In the genomic region with DNA sequence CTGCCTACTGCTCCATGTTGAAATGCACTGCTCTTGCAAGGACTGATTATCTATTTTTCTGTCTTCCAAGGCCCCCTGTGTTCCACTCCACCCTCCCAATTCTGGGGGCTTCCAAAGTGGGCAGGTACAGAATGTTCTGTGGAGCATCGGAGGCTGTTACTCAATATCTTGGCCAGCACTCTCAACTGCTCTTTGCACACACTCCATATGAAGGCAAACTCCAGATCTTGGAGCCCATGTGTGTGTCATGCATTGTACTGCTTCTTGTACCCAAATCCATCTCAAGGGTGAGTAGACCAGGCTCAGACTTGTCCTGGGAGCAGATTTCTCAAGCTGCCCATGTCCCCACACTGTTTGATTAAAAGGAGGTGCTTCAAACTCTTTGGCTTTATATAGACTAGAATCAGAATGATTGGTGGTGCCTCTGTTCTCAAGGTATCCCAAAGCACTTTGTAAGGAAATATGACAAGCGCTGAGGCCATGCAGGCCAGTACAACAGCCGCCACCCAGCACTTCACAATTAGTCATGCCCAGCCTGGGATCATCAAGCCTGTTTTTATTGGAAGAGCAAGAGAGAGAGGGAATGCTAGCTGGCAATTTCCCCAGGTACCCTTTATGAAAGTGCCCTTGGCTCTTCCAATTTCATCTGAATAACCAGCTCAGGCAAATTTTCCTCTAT, we compare ENCODE assay signal across 17 cellular contexts. TPM values are rescaled to one million over a fixed set of nuclear protein-coding genes. Genes with fewer than 3 reads are reported as not detected.
A peak's percentile ranks its signal among the peaks of the same experiment; 100 is the strongest.
DNase-seq lines count a peak whose midpoint lies in the region; TF ChIP-seq lines count a peak whose summit lies in the region.
"Had no signal": no experiment of that assay in that cellular context is flagged by ENCODE, and none has a peak within 500 bp of the region (broad histone marks: within the 10 kb centered on the region; RNA-seq: fewer than 3 reads in every experiment).

No MANE protein-coding gene starts in this region.

- H3K27me3 ChIP-seq in left ventricle myocardium inferior (ENCODE audit: low read depth) (no peaks in the 10 kb centered on the region), suprapubic skin (no peaks in the 10 kb centered on the region)
- H3K27me3 ChIP-seq: esophagus squamous epithelium had no signal

- H3K9me3 ChIP-seq in left ventricle myocardium inferior (replicated peaks) (no peaks in the 10 kb centered on the region), suprapubic skin (no peaks in the 10 kb centered on the region)
- H3K9me3 ChIP-seq: esophagus squamous epithelium had no signal

- peak; percentile 46 for DNase-seq in HT1080 (ENCODE audit: low read depth)
- peak; percentile 26 for DNase-seq in astrocyte of the spinal cord (ENCODE audit: low read depth, low spot score)
- DNase-seq in left ventricle myocardium inferior, result no peak
- peak in 1 of 2 donors; percentile 62 for DNase-seq in suprapubic skin (ENCODE audit: low spot score in 2 of 2)
- DNase-seq in SIG-M5 (lab: John Stamatoyannopoulos, UW), result no peak
- DNase-seq in OCI-M1 (lab: John Stamatoyannopoulos, UW), result no peak
- no peak for DNase-seq in SKM-1 (lab: John Stamatoyannopoulos, UW; ENCODE audit: unreplicated experiment)
- DNase-seq: activated CD4-positive, CD25-positive, alpha-beta regulatory T cell; activated CD8-positive, alpha-beta T cell treated with anti-CD3 and anti-CD28 coated beads, Interleukin-2, amount 10 ng/mL, durations not matched to agents 7 days and 5 days; activated T-cell treated with anti-CD3 and anti-CD28 coated beads, Interleukin-2, amount 50 U/mL, for 72 hours; central memory CD4-positive, alpha-beta T cell; esophagus squamous epithelium; KBM-7; NCI-H1092; nephron progenitor cell; stimulated activated naive CD8-positive, alpha-beta T cell treated with anti-CD3 and anti-CD28 coated beads, Interleukin-15, Interleukin-2, amounts not matched to agents 100 U/mL and 50 U/mL, for 24 hours had no signal

- H3K27ac ChIP-seq in left ventricle myocardium inferior (replicated peaks), result peak overlapping the region; percentile 44
- H3K27ac ChIP-seq in suprapubic skin, result peak overlapping the region; percentile 45

- intact Hi-C loops in left ventricle myocardium inferior (cut with micrococcal nuclease), result no loop called here

- TF ChIP-seq POLR2A in suprapubic skin (IDR thresholded peaks at IDR 0.05), result no peak

- H3K36me3 ChIP-seq in left ventricle myocardium inferior (no peaks in the 10 kb centered on the region), suprapubic skin (no peaks in the 10 kb centered on the region)
- H3K36me3 ChIP-seq: esophagus squamous epithelium had no signal

- in situ Hi-C loops in astrocyte of the spinal cord (cut with HindIII; ENCODE audit: low sequenced_read_pairs), result no loop called here

- TF ChIP-seq CTCF in astrocyte of the spinal cord (IDR thresholded peaks at IDR 0.05; ENCODE audit: low read depth, low read length), result no peak
- TF ChIP-seq CTCF in left ventricle myocardium inferior (IDR thresholded peaks at IDR 0.05; ENCODE audit: borderline replicate concordance), result no peak
- TF ChIP-seq CTCF in suprapubic skin (IDR thresholded peaks at IDR 0.05), result no peak

- H3K4me1 ChIP-seq in left ventricle myocardium inferior (peaks cover 7% of the 10 kb centered on the region), suprapubic skin (peaks cover 3% of the 10 kb centered on the region)

- WGBS in suprapubic skin, result 31% methylated on average over 3 of the region's 3 CpGs

- no peak for TF ChIP-seq EP300 in suprapubic skin (IDR thresholded peaks at IDR 0.05)

- H3K4me3 ChIP-seq in astrocyte of the spinal cord (ENCODE audit: low read depth, low read length) (no peak overlapping the region), left ventricle myocardium inferior (no peak overlapping the region), suprapubic skin (no peak overlapping the region)
- H3K4me3 ChIP-seq: esophagus squamous epithelium had no signal

RNA-seq across cellular contexts. Expression of a gene that starts 44.3 kb away (rescaled TPM):
- total RNA-seq in HT1080 (2014; rRNA removed; shearing (Covaris generic)), result 3.9 and 5.9 TPM in 2 replicates
- 0.88 and 1.2 TPM in 2 replicates for polyA plus RNA-seq in HT1080 (2015; cell fraction: cytosol; rRNA removed)
- polyA plus RNA-seq in HT1080 (2015; cell fraction: nucleus; rRNA removed), result 3.8 and 4.5 TPM in 2 replicates
- 18.4 TPM for total RNA-seq in left ventricle myocardium inferior
- 10 to 100 TPM in 2 of 4 donors, 1 to 10 TPM in 2; 6.4 to 13.0 (median 10.2) TPM for total RNA-seq in suprapubic skin
- total RNA-seq: activated CD8-positive, alpha-beta T cell treated with anti-CD3 and anti-CD28 coated beads, Interleukin-2, amount 10 ng/mL, durations not matched to agents 7 days and 5 days; OCI-LY7 had no signal

Comparison
In these comparisons a context has a peak if more than half of its experiments do, and no peak if none do; other contexts are left out.
1. DNase-seq: peak in HT1080 (single experiment) and astrocyte of the spinal cord (single experiment); none in left ventricle myocardium inferior (single experiment), SIG-M5 (single experiment), OCI-M1 (single experiment) and SKM-1 (single experiment).